In genomic region chr17:38435795-38436194, GRCh38 we compare ENCODE assay signal across 15 cellular contexts. TPM values are rescaled to one million over a fixed set of nuclear protein-coding genes. Genes with fewer than 3 reads are reported as not detected.
"Had no signal": no experiment of that assay in that cellular context is flagged by ENCODE, and none has a peak within 500 bp of the region (broad histone marks: within the 10 kb centered on the region; RNA-seq: fewer than 3 reads in every experiment).

No MANE protein-coding gene starts in this region.

- H3K36me3 ChIP-seq: ovary, right lobe of liver had no signal

- H3K27me3 ChIP-seq: ovary, right lobe of liver had no signal

- H3K27ac ChIP-seq: right lobe of liver had no signal

- DNase-seq: activated CD4-positive, alpha-beta T cell treated with anti-CD3 and anti-CD28 coated beads for 1 hour; activated CD4-positive, alpha-beta T cell treated with anti-CD3 and anti-CD28 coated beads, Interleukin-2, amount 50 U/mL, for 4 hours; activated naive CD4-positive, alpha-beta T cell treated with anti-CD3 and anti-CD28 coated beads, Interleukin-2, amount 10 ng/mL, durations not matched to agents 7 days and 5 days; central memory CD4-positive, alpha-beta T cell; cortex of kidney; effector CD8-positive, alpha-beta T cell; foreskin melanocyte; head of caudate nucleus; immature natural killer cell; left colon; ovary; T-cell; T-helper 9 cell had no signal

- H3K4me3 ChIP-seq: lung, ovary, right lobe of liver had no signal

- H3K9me3 ChIP-seq: ovary, right lobe of liver had no signal

- ATAC-seq: left colon, right lobe of liver, T-cell had no signal

- H3K4me1 ChIP-seq: right lobe of liver had no signal

RNA-seq across cellular contexts. Expression of gene ARHGAP23, which starts 7.5 kb away (rescaled TPM):
- polyA plus RNA-seq: immature natural killer cell had no signal
